In the genomic region with DNA sequence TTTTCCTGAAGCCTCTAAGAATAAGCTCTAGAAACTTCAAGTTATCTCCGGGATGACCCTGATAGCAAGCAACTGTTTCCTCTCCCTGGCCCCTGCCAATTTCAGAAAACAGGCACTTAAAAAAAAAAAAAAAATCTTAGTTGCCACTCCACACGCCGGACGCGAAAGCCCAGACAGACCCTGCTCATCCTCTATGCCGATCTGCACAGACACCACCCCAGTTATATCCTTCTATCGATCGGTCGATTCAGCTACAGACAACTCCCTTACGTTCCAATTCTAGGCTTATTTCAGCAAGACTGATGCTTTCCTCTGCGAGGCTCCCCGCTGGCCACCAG, we compare ENCODE assay signal across 1 cellular context.
TF ChIP-seq lines count a peak whose summit lies in the region.

No MANE protein-coding gene starts in this region.

TF ChIP-seq in K562, 482 proteins besides CTCF, POLR2A, EP300 and RAD21 (continues in another document):
- peak; percentile 26; the same call in 1 of the 2 replicates for TF ChIP-seq ZEB2 (IDR thresholded peaks at IDR 0.05)
- peak; percentile 32; the same call in 1 of the 2 replicates for TF ChIP-seq HLTF (IDR thresholded peaks at IDR 0.05)
- TF ChIP-seq, protein P1, sequence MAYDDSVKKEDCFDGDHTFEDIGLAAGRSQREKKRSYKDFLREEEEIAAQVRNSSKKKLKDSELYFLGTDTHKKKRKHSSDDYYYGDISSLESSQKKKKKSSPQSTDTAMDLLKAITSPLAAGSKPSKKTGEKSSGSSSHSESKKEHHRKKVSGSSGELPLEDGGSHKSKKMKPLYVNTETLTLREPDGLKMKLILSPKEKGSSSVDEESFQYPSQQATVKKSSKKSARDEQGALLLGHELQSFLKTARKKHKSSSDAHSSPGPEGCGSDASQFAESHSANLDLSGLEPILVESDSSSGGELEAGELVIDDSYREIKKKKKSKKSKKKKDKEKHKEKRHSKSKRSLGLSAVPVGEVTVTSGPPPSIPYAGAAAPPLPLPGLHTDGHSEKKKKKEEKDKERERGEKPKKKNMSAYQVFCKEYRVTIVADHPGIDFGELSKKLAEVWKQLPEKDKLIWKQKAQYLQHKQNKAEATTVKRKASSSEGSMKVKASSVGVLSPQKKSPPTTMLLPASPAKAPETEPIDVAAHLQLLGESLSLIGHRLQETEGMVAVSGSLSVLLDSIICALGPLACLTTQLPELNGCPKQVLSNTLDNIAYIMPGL (CRISPR knock-in tag; IDR thresholded peaks at IDR 0.05): no peak
- no peak for TF ChIP-seq TRIM28 (IDR thresholded peaks at IDR 0.05)
- TF ChIP-seq, protein P2, sequence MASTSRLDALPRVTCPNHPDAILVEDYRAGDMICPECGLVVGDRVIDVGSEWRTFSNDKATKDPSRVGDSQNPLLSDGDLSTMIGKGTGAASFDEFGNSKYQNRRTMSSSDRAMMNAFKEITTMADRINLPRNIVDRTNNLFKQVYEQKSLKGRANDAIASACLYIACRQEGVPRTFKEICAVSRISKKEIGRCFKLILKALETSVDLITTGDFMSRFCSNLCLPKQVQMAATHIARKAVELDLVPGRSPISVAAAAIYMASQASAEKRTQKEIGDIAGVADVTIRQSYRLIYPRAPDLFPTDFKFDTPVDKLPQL (IDR thresholded peaks at IDR 0.05; ENCODE audit: extremely low read depth, insufficient read length): no peak
- no peak for TF ChIP-seq RB1 (IDR thresholded peaks at IDR 0.05; ENCODE audit: low read depth)
- TF ChIP-seq, protein P3, sequence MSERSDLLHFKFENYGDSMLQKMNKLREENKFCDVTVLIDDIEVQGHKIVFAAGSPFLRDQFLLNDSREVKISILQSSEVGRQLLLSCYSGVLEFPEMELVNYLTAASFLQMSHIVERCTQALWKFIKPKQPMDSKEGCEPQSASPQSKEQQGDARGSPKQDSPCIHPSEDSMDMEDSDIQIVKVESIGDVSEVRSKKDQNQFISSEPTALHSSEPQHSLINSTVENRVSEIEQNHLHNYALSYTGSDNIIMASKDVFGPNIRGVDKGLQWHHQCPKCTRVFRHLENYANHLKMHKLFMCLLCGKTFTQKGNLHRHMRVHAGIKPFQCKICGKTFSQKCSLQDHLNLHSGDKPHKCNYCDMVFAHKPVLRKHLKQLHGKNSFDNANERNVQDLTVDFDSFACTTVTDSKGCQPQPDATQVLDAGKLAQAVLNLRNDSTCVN (CRISPR knock-in tag; IDR thresholded peaks at IDR 0.05): 0 out of 2 replicates have a peak, but pooled peaks have one; percentile 19
- peak; percentile 28; the same call in 1 of the 2 replicates for TF ChIP-seq EP400 (IDR thresholded peaks at IDR 0.05)
- TF ChIP-seq NR2C2 (CRISPR knock-in tag; IDR thresholded peaks at IDR 0.05): no peak
- TF ChIP-seq NR2C2 (tag; IDR thresholded peaks at IDR 0.05): peak; percentile 55; the same call in 1 of the 2 replicates
- TF ChIP-seq RHOXF2B (CRISPR knock-in tag; conservative IDR thresholded peaks at IDR 0.05): no peak
- TF ChIP-seq TOE1 (IDR thresholded peaks at IDR 0.05; ENCODE audit: borderline replicate concordance): 0 out of 2 replicates have a peak, but pooled peaks have one; percentile 46
- no peak for TF ChIP-seq TOE1 (CRISPR knock-in tag; IDR thresholded peaks at IDR 0.05; ENCODE audit: borderline replicate concordance, low read depth)
- 0 out of 2 replicates have a peak, but pooled peaks have one; percentile 61 for TF ChIP-seq HDAC2 (IDR thresholded peaks at IDR 0.05)
- no peak for TF ChIP-seq BRD4 (IDR thresholded peaks at IDR 0.05)
- peak; percentile 23 for TF ChIP-seq CHD1 (IDR thresholded peaks at IDR 0.05; ENCODE audit: low read length)
- TF ChIP-seq DPF2 (IDR thresholded peaks at IDR 0.05): peak; percentile 53
- TF ChIP-seq, protein P4, sequence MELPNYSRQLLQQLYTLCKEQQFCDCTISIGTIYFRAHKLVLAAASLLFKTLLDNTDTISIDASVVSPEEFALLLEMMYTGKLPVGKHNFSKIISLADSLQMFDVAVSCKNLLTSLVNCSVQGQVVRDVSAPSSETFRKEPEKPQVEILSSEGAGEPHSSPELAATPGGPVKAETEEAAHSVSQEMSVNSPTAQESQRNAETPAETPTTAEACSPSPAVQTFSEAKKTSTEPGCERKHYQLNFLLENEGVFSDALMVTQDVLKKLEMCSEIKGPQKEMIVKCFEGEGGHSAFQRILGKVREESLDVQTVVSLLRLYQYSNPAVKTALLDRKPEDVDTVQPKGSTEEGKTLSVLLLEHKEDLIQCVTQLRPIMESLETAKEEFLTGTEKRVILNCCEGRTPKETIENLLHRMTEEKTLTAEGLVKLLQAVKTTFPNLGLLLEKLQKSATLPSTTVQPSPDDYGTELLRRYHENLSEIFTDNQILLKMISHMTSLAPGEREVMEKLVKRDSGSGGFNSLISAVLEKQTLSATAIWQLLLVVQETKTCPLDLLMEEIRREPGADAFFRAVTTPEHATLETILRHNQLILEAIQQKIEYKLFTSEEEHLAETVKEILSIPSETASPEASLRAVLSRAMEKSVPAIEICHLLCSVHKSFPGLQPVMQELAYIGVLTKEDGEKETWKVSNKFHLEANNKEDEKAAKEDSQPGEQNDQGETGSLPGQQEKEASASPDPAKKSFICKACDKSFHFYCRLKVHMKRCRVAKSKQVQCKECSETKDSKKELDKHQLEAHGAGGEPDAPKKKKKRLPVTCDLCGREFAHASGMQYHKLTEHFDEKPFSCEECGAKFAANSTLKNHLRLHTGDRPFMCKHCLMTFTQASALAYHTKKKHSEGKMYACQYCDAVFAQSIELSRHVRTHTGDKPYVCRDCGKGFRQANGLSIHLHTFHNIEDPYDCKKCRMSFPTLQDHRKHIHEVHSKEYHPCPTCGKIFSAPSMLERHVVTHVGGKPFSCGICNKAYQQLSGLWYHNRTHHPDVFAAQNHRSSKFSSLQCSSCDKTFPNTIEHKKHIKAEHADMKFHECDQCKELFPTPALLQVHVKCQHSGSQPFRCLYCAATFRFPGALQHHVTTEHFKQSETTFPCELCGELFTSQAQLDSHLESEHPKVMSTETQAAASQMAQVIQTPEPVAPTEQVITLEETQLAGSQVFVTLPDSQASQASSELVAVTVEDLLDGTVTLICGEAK (IDR thresholded peaks at IDR 0.05): peak; percentile 47; the same call in 1 of the 2 replicates
- TF ChIP-seq, protein P4 (CRISPR knock-in tag; IDR thresholded peaks at IDR 0.05): no peak
- TF ChIP-seq SMARCE1 (IDR thresholded peaks at IDR 0.05): peak; percentile 59; the same call in 1 of the 2 replicates
- TF ChIP-seq, protein P5, sequence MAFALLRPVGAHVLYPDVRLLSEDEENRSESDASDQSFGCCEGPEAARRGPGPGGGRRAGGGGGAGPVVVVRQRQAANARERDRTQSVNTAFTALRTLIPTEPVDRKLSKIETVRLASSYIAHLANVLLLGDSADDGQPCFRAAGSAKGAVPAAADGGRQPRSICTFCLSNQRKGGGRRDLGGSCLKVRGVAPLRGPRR (CRISPR knock-in tag; IDR thresholded peaks at IDR 0.05): 0 out of 2 replicates have a peak, but pooled peaks have one; percentile 39
- TF ChIP-seq ZNF133 (CRISPR knock-in tag; IDR thresholded peaks at IDR 0.05): peak; percentile 71; the same call in 1 of the 2 replicates
- 0 out of 4 replicates have a peak, but pooled peaks of 1 of the 2 experiments have one; percentile 11 for TF ChIP-seq TEAD1 (CRISPR knock-in tag; IDR thresholded peaks at IDR 0.05)
- peak; percentile 78; the same call in 1 of the 2 replicates for TF ChIP-seq HIVEP1 (CRISPR knock-in tag; IDR thresholded peaks at IDR 0.05)
- TF ChIP-seq, protein P6, sequence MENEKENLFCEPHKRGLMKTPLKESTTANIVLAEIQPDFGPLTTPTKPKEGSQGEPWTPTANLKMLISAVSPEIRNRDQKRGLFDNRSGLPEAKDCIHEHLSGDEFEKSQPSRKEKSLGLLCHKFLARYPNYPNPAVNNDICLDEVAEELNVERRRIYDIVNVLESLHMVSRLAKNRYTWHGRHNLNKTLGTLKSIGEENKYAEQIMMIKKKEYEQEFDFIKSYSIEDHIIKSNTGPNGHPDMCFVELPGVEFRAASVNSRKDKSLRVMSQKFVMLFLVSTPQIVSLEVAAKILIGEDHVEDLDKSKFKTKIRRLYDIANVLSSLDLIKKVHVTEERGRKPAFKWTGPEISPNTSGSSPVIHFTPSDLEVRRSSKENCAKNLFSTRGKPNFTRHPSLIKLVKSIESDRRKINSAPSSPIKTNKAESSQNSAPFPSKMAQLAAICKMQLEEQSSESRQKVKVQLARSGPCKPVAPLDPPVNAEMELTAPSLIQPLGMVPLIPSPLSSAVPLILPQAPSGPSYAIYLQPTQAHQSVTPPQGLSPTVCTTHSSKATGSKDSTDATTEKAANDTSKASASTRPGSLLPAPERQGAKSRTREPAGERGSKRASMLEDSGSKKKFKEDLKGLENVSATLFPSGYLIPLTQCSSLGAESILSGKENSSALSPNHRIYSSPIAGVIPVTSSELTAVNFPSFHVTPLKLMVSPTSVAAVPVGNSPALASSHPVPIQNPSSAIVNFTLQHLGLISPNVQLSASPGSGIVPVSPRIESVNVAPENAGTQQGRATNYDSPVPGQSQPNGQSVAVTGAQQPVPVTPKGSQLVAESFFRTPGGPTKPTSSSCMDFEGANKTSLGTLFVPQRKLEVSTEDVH (IDR thresholded peaks at IDR 0.05; ENCODE audit: low read depth, partially characterized antibody): peak; percentile 20
- 0 out of 2 replicates have a peak, but pooled peaks have one; percentile 21 for TF ChIP-seq SMARCA5 (IDR thresholded peaks at IDR 0.05)
- TF ChIP-seq OTX1 (CRISPR knock-in tag; IDR thresholded peaks at IDR 0.05): peak; percentile 74; the same call in 1 of the 2 replicates
- TF ChIP-seq E2F3 (CRISPR knock-in tag; IDR thresholded peaks at IDR 0.05): no peak
- TF ChIP-seq, protein P7, sequence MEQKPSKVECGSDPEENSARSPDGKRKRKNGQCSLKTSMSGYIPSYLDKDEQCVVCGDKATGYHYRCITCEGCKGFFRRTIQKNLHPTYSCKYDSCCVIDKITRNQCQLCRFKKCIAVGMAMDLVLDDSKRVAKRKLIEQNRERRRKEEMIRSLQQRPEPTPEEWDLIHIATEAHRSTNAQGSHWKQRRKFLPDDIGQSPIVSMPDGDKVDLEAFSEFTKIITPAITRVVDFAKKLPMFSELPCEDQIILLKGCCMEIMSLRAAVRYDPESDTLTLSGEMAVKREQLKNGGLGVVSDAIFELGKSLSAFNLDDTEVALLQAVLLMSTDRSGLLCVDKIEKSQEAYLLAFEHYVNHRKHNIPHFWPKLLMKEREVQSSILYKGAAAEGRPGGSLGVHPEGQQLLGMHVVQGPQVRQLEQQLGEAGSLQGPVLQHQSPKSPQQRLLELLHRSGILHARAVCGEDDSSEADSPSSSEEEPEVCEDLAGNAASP (IDR thresholded peaks at IDR 0.05): no peak
- TF ChIP-seq, protein P8, sequence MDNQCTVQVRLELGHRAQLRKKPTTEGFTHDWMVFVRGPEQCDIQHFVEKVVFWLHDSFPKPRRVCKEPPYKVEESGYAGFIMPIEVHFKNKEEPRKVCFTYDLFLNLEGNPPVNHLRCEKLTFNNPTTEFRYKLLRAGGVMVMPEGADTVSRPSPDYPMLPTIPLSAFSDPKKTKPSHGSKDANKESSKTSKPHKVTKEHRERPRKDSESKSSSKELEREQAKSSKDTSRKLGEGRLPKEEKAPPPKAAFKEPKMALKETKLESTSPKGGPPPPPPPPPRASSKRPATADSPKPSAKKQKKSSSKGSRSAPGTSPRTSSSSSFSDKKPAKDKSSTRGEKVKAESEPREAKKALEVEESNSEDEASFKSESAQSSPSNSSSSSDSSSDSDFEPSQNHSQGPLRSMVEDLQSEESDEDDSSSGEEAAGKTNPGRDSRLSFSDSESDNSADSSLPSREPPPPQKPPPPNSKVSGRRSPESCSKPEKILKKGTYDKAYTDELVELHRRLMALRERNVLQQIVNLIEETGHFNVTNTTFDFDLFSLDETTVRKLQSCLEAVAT (IDR thresholded peaks at IDR 0.05): peak in 1 of 2 experiments; percentile 20; a peak in 1 of 4 replicates
- TF ChIP-seq TAF7 (tag; IDR thresholded peaks at IDR 0.05): peak; percentile 31; the same call in 1 of the 2 replicates
- TF ChIP-seq, protein P9, sequence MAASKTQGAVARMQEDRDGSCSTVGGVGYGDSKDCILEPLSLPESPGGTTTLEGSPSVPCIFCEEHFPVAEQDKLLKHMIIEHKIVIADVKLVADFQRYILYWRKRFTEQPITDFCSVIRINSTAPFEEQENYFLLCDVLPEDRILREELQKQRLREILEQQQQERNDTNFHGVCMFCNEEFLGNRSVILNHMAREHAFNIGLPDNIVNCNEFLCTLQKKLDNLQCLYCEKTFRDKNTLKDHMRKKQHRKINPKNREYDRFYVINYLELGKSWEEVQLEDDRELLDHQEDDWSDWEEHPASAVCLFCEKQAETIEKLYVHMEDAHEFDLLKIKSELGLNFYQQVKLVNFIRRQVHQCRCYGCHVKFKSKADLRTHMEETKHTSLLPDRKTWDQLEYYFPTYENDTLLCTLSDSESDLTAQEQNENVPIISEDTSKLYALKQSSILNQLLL (CRISPR knock-in tag; IDR thresholded peaks at IDR 0.05; ENCODE audit: borderline replicate concordance): no peak
- peak; percentile 78 for TF ChIP-seq ZNF384 (IDR thresholded peaks at IDR 0.05; ENCODE audit: low read depth, low read length)
- TF ChIP-seq, protein P10, sequence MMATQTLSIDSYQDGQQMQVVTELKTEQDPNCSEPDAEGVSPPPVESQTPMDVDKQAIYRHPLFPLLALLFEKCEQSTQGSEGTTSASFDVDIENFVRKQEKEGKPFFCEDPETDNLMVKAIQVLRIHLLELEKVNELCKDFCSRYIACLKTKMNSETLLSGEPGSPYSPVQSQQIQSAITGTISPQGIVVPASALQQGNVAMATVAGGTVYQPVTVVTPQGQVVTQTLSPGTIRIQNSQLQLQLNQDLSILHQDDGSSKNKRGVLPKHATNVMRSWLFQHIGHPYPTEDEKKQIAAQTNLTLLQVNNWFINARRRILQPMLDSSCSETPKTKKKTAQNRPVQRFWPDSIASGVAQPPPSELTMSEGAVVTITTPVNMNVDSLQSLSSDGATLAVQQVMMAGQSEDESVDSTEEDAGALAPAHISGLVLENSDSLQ (IDR thresholded peaks at IDR 0.05): peak; percentile 75
- no peak; the same call in 1 of the 2 replicates for TF ChIP-seq ZKSCAN8 (CRISPR knock-in tag; IDR thresholded peaks at IDR 0.05)
- TF ChIP-seq ZBTB17 (CRISPR knock-in tag; IDR thresholded peaks at IDR 0.05): no peak
- TF ChIP-seq SMAD4 (CRISPR knock-in tag; conservative IDR thresholded peaks at IDR 0.05): peak; percentile 56
